Comparison of ENCODE assay signal across 8 cellular contexts in genomic region chr17:17682293-17682736, GRCh38. TPM values are rescaled to one million over a fixed set of nuclear protein-coding genes. Genes with fewer than 3 reads are reported as not detected.
DNase-seq lines count a peak whose midpoint lies in the region; ATAC-seq, FAIRE-seq and TF ChIP-seq lines count a peak whose summit lies in the region.

No MANE protein-coding gene starts in this region.

- DNase-seq in GM13977 (ENCODE audit: low spot score) (peak; percentile 84), RCC 7860 (ENCODE audit: low spot score) (peak; percentile 12), left cardiac atrium (peak; percentile 72), prostate gland (ENCODE audit: low spot score) (peak; percentile 40), cortex of kidney (lab: John Stamatoyannopoulos, UW) (no peak), ureter (ENCODE audit: low spot score) (no peak)

- in situ Hi-C loops in GM13977 (cut with MboI; ENCODE audit: low pct_unique_long_range_greater_than_20kb, low sequenced_read_pairs, unreplicated experiment): no loop called here

- H3K4me1 ChIP-seq in prostate gland (replicated peaks): peaks cover 33% of the 10 kb centered on the region

- H3K27ac Mint-ChIP-seq in activated naive CD8-positive, alpha-beta T cell: peak overlapping the region; percentile 72

- peak overlapping the region; percentile 93 for H3K4me3 Mint-ChIP-seq in activated naive CD8-positive, alpha-beta T cell

- no peaks in the 10 kb centered on the region for H3K27me3 Mint-ChIP-seq in activated naive CD8-positive, alpha-beta T cell

- no peaks in the 10 kb centered on the region for H3K36me3 Mint-ChIP-seq in activated naive CD8-positive, alpha-beta T cell

- H3K27me3 ChIP-seq in prostate gland (replicated peaks; ENCODE audit: insufficient read depth): no peaks in the 10 kb centered on the region

- intact Hi-C loops in left cardiac atrium (cut with DNase I): loop anchor here (5.0 to 10.0 kb wide), 5 partner anchors 72 to 350 kb away; no protein-coding TSS in a partner anchor
- intact Hi-C loops in prostate gland (cut with DNase I): loop anchor here (2.0 to 5.0 kb wide), 3 partner anchors 92 to 355 kb away; partner anchors contain the start of genes ATPAF2 and GID4

- ATAC-seq in HG02610 (IDR thresholded peaks at IDR 0.05; ENCODE audit: unreplicated experiment) (peak; percentile 32), left cardiac atrium (peak; percentile 51 to 60)

- TF ChIP-seq CTCF in GM13977 (IDR thresholded peaks at IDR 0.05; ENCODE audit: extremely low read depth, insufficient read depth, missing control alignments): no peak
- TF ChIP-seq CTCF in prostate gland (IDR thresholded peaks at IDR 0.05): no peak

- no peaks in the 10 kb centered on the region for H3K9me3 Mint-ChIP-seq in activated naive CD8-positive, alpha-beta T cell (ENCODE audit: low read depth)

- H3K36me3 ChIP-seq in prostate gland: no peaks in the 10 kb centered on the region

- TF ChIP-seq POLR2A in prostate gland (IDR thresholded peaks at IDR 0.05): no peak

- H3K4me3 ChIP-seq in prostate gland: peak overlapping the region; percentile 77 to 82

- peaks cover 32% of the 10 kb centered on the region for H3K4me1 Mint-ChIP-seq in activated naive CD8-positive, alpha-beta T cell (ENCODE audit: low read depth)

- H3K27ac ChIP-seq in prostate gland: peak overlapping the region; percentile 94 to 99

- FAIRE-seq in RCC 7860 (lab: Jason Lieb, UNC): no peak

- H3K9me3 ChIP-seq in prostate gland: no peaks in the 10 kb centered on the region

- under 1% methylated on average over 43 of the region's 49 CpGs for WGBS in prostate gland

RNA-seq across cellular contexts. Expression of gene RAI1, which starts 1.1 kb away (rescaled TPM):
- total RNA-seq in left cardiac atrium (10 to 100 TPM; 22.4 to 32.3 TPM), prostate gland (10 to 100 TPM; 69.2 to 71.0 TPM), ureter (117 TPM)

Comparison
In these comparisons a context has a peak if more than half of its experiments do, and no peak if none do; other contexts are left out.
1. DNase-seq: peak in GM13977 (single experiment), RCC 7860 (single experiment), left cardiac atrium (single experiment) and prostate gland (single experiment); none in cortex of kidney (single experiment) and ureter (single experiment).